In the genomic region with DNA sequence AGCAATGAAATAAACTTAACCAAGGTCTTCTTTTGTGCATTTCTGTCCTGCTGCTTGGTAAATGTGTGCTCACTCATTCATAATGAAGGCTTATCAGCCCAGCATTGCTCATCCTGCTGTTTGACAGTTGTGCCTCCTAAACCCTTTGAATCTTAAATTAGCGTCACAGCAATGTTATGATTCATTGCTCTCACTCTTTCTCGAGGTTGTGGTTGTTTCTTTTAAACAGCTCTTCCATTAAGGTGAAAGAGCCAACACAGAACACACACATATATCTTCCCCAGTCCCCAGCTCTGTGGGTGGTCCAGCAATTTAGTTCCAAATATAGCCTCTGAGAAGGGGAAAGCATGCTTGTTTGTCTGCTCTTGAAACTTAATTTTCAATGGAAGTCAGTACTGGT, we compare ENCODE assay signal across 11 cellular contexts.
DNase-seq lines count a peak whose midpoint lies in the region; ATAC-seq and TF ChIP-seq lines count a peak whose summit lies in the region.
"Had no signal": no experiment of that assay in that cellular context is flagged by ENCODE, and none has a peak within 500 bp of the region (broad histone marks: within the 10 kb centered on the region; RNA-seq: fewer than 3 reads in every experiment).

No MANE protein-coding gene starts in this region.

- TF ChIP-seq CTCF in neural progenitor cell (IDR thresholded peaks at IDR 0.05) (no peak), Peyer's patch (IDR thresholded peaks at IDR 0.05) (no peak)

- peaks cover 2% of the 10 kb centered on the region for H3K9me3 Mint-ChIP-seq in neural progenitor cell

- no peak for TF ChIP-seq POLR2A in Peyer's patch (IDR thresholded peaks at IDR 0.05)

- H3K36me3 ChIP-seq in neural progenitor cell (no peaks in the 10 kb centered on the region), Peyer's patch (no peaks in the 10 kb centered on the region)
- H3K36me3 ChIP-seq: adrenal gland had no signal

- H3K79me2 ChIP-seq in neural progenitor cell (ENCODE audit: low read depth), result no peaks in the 10 kb centered on the region

- H3K4me1 Mint-ChIP-seq in neural progenitor cell, result peaks cover 40% of the 10 kb centered on the region

- H3K27ac Mint-ChIP-seq in neural progenitor cell, result no peak overlapping the region

- no peaks in the 10 kb centered on the region for H3F3A ChIP-seq in neural progenitor cell (ENCODE audit: low read depth)

- no peaks in the 10 kb centered on the region for H4K20me1 ChIP-seq in neural progenitor cell (ENCODE audit: low read depth)

- H3K4me3 ChIP-seq in neural progenitor cell (no peak overlapping the region), Peyer's patch (no peak overlapping the region)
- H3K4me3 ChIP-seq: adrenal gland had no signal

- H3K27me3 Mint-ChIP-seq in neural progenitor cell (ENCODE audit: insufficient read depth, low read depth), result peaks cover 11% of the 10 kb centered on the region

- peak; percentile 58 for DNase-seq in Daoy (ENCODE audit: low read depth)
- DNase-seq in astrocyte of the hippocampus (ENCODE audit: low read depth, low spot score), result peak; percentile 66
- peak; percentile 31 for DNase-seq in neural progenitor cell (ENCODE audit: low spot score)
- DNase-seq in Peyer's patch, result no peak
- DNase-seq: activated CD4-positive, alpha-beta T cell treated with anti-CD3 and anti-CD28 coated beads, Interleukin-2, amount 50 U/mL, for 4 hours; adrenal gland; stimulated activated CD4-positive, alpha-beta T cell treated with anti-CD3 and anti-CD28 coated beads, Interleukin-2, amount 100 ng/mL, for 24 hours had no signal

- H3K27ac ChIP-seq in neural progenitor cell, result no peak overlapping the region
- H3K27ac ChIP-seq in Peyer's patch, result no peak overlapping the region
- H3K27ac ChIP-seq: adrenal gland had no signal

- no peaks in the 10 kb centered on the region for H3K27me3 ChIP-seq in neural progenitor cell
- H3K27me3 ChIP-seq in Peyer's patch, result no peaks in the 10 kb centered on the region

- H3K4me3 Mint-ChIP-seq in neural progenitor cell, result peak overlapping the region; percentile 39

- no peak overlapping the region for H3K4me2 ChIP-seq in neural progenitor cell

- H3K9me3 ChIP-seq in neural progenitor cell (ENCODE audit: low read depth), result no peaks in the 10 kb centered on the region
- no peaks in the 10 kb centered on the region for H3K9me3 ChIP-seq in Peyer's patch
- H3K9me3 ChIP-seq: adrenal gland had no signal

- no peaks in the 10 kb centered on the region for H3K36me3 Mint-ChIP-seq in neural progenitor cell

- no peak overlapping the region for H3K9ac ChIP-seq in neural progenitor cell

- H3K4me1 ChIP-seq in neural progenitor cell, result peaks cover 9% of the 10 kb centered on the region
- H3K4me1 ChIP-seq in Peyer's patch, result no peaks in the 10 kb centered on the region
- H3K4me1 ChIP-seq: adrenal gland had no signal

- ATAC-seq in HG02884 (IDR thresholded peaks at IDR 0.05; ENCODE audit: unreplicated experiment) (peak; percentile 58), GM18520 (IDR thresholded peaks at IDR 0.05; ENCODE audit: unreplicated experiment) (no peak), HG03159 (IDR thresholded peaks at IDR 0.05; ENCODE audit: unreplicated experiment) (no peak), HG02970 (IDR thresholded peaks at IDR 0.05; ENCODE audit: low FRiP score, unreplicated experiment) (no peak)

- no peak overlapping the region for H2AFZ ChIP-seq in neural progenitor cell (replicated peaks)

Comparison
In these comparisons a context has a peak if more than half of its experiments do, and no peak if none do; other contexts are left out.
1. DNase-seq: peak in Daoy (single experiment), astrocyte of the hippocampus (single experiment) and neural progenitor cell (single experiment); none in Peyer's patch (0 of 3).